ENCODE assay signal across 1 cellular context in the genomic region with DNA sequence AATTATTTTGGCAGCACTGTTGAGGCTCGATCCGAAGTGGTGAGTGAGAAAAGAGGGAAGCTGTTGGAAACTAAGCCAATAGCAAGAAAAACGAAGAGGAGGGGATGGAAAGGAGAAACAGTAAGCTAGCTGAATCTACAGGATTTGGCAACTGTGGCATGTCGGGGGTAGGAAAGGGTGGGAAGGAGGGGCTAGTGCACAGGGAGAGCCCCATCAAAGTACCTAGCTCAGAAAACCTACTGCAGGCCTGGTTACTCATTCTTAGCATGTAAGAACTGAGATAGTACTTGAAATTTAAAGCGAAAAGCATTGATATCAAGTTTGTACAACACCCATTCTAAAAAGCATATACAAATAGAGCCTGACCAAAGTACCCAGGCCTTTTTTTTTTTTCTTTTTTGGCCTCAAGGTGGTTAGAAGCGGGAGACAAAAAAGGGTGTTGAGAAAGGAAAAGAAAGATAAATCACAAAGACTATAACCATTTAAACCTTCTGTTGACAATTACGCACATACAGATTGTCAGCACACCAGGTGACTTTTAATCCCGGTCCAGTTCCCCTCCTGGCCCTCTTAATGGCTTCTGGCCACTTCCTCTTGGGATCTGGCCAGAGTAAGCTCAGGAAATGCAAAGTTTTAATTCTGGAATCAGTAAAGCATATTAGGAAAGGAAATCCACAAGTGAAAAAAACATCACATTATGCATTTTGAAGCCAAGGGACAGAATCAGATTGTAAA.
A peak's percentile ranks its signal among the peaks of the same experiment; 100 is the strongest.
TF ChIP-seq lines count a peak whose summit lies in the region.

No MANE protein-coding gene starts in this region.

TF ChIP-seq in K562, 482 proteins besides CTCF, POLR2A, EP300 and RAD21:
- TF ChIP-seq OTX1 (CRISPR knock-in tag; IDR thresholded peaks at IDR 0.05) (peak; percentile 43; the same call in 1 of the 2 replicates), ELF4 (CRISPR knock-in tag; IDR thresholded peaks at IDR 0.05) (0 out of 2 replicates have a peak, but pooled peaks have one; percentile 36), POU5F1 (IDR thresholded peaks at IDR 0.05; ENCODE audit: borderline replicate concordance, low read depth, low read length, partially characterized antibody) (no peak), RBM15 (IDR thresholded peaks at IDR 0.05; ENCODE audit: insufficient read depth, low read length) (no peak), SPI1 (IDR thresholded peaks at IDR 0.05; ENCODE audit: borderline replicate concordance, low read depth, low read length) (peak; percentile 81; the same call in 1 of the 2 replicates), CCNT2 (IDR thresholded peaks at IDR 0.05; ENCODE audit: borderline replicate concordance, extremely low read depth, insufficient read length, low read depth, low read length) (peak; percentile 28), PCBP2 (IDR thresholded peaks at IDR 0.05; ENCODE audit: low read depth, low read length, poor library complexity, severe bottlenecking) (no peak)
- TF ChIP-seq, protein P1, sequence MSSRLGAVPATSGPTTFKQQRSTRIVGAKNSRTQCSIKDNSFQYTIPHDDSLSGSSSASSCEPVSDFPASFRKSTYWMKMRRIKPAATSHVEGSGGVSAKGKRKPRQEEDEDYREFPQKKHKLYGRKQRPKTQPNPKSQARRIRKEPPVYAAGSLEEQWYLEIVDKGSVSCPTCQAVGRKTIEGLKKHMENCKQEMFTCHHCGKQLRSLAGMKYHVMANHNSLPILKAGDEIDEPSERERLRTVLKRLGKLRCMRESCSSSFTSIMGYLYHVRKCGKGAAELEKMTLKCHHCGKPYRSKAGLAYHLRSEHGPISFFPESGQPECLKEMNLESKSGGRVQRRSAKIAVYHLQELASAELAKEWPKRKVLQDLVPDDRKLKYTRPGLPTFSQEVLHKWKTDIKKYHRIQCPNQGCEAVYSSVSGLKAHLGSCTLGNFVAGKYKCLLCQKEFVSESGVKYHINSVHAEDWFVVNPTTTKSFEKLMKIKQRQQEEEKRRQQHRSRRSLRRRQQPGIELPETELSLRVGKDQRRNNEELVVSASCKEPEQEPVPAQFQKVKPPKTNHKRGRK (tag; IDR thresholded peaks at IDR 0.05) = 0 out of 2 replicates have a peak, but pooled peaks have one; percentile 18
- TF ChIP-seq, protein P2, sequence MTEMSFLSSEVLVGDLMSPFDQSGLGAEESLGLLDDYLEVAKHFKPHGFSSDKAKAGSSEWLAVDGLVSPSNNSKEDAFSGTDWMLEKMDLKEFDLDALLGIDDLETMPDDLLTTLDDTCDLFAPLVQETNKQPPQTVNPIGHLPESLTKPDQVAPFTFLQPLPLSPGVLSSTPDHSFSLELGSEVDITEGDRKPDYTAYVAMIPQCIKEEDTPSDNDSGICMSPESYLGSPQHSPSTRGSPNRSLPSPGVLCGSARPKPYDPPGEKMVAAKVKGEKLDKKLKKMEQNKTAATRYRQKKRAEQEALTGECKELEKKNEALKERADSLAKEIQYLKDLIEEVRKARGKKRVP (CRISPR knock-in tag; IDR thresholded peaks at IDR 0.05) = 0 out of 2 replicates have a peak, but pooled peaks have one; percentile 11
